17 cellular contexts compared by ENCODE assay signal in the genomic region with DNA sequence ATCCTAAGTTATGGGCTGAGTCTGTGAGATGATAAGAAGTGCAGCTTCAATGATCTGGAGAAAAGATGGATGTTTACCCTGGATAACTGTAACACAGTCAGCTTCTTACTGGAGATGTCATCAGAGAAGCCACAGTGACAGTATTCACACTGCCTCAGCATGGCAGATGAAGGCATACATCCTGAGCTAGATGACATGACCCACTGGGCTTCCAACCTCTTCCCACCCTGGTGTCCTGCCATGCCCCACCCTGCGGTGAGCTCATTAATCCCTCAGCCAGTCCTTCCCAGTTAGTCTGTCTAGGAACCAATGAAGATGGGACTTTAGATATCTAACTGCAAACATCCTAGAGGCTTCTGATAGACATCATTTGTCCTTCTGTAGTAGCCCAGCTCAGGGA.
"Had no signal": no experiment of that assay in that cellular context is flagged by ENCODE, and none has a peak within 500 bp of the region (broad histone marks: within the 10 kb centered on the region; RNA-seq: fewer than 3 reads in every experiment).

No MANE protein-coding gene starts in this region.

- DNase-seq: activated CD4-positive, alpha-beta T cell treated with anti-CD3 and anti-CD28 coated beads, Interleukin-2, amount 50 U/mL, for 1 hour; activated naive CD4-positive, alpha-beta T cell treated with anti-CD3 and anti-CD28 coated beads for 36 hours; activated T-cell treated with anti-CD3 and anti-CD28 coated beads, Interleukin-2, amount 50 U/mL, for 1 hour; amygdala; cerebellar nuclear complex; endodermal cell; foreskin keratinocyte; lower lobe of right lung; naive B cell; right cardiac atrium; stimulated activated CD4-positive, alpha-beta T cell treated with anti-CD3 and anti-CD28 coated beads, Interleukin-1b, Interleukin-23, amount 100 ng/mL, for 48 hours; transverse colon; uterus had no signal

- H3K27me3 ChIP-seq: foreskin keratinocyte, transverse colon, uterus had no signal

- H3K4me3 Mint-ChIP-seq: activated naive CD4-positive, alpha-beta T cell treated with anti-CD3 and anti-CD28 coated beads for 36 hours; endodermal cell; naive B cell; T-helper 1 cell treated with Interleukin-12 subunit alpha and Interleukin-12 subunit beta and Interleukin-4 antibody, amounts not matched to agents 30 μg/mL and 1 μg/mL, for 36 hours had no signal

- ATAC-seq: foreskin keratinocyte, left lobe of liver, lower lobe of right lung, right cardiac atrium had no signal

- H3K9ac ChIP-seq: parathyroid adenoma had no signal

- H3K9me3 ChIP-seq: lower lobe of right lung, transverse colon, uterus had no signal

- H3K4me3 ChIP-seq: coronary artery, lower lobe of right lung, transverse colon, uterus had no signal

- H3K27ac ChIP-seq: coronary artery, foreskin keratinocyte, lower lobe of right lung, parathyroid adenoma, transverse colon, uterus had no signal

- H3K27ac Mint-ChIP-seq: activated naive CD4-positive, alpha-beta T cell treated with anti-CD3 and anti-CD28 coated beads for 36 hours; endodermal cell; T-helper 1 cell treated with Interleukin-12 subunit alpha and Interleukin-12 subunit beta and Interleukin-4 antibody, amounts not matched to agents 30 μg/mL and 1 μg/mL, for 36 hours had no signal

- H3K36me3 ChIP-seq: lower lobe of right lung, transverse colon, uterus had no signal

- H2AFZ ChIP-seq: parathyroid adenoma had no signal

- H3K27me3 Mint-ChIP-seq: naive B cell had no signal

- H3K9me3 Mint-ChIP-seq: activated naive CD4-positive, alpha-beta T cell treated with anti-CD3 and anti-CD28 coated beads for 36 hours; endodermal cell; naive B cell; T-helper 1 cell treated with Interleukin-12 subunit alpha and Interleukin-12 subunit beta and Interleukin-4 antibody, amounts not matched to agents 30 μg/mL and 1 μg/mL, for 36 hours had no signal

- H3K4me1 ChIP-seq: foreskin keratinocyte, lower lobe of right lung, parathyroid adenoma had no signal
